In genomic region chr15:79595995-79596622, GRCh38 we compare ENCODE assay signal across 1 cellular context.
TF ChIP-seq lines count a peak whose summit lies in the region.

No MANE protein-coding gene starts in this region.

TF ChIP-seq in WTC11, 78 proteins besides CTCF, POLR2A, EP300 and RAD21 (continued from another document):
- TF ChIP-seq FOXP4 (CRISPR knock-in tag; IDR thresholded peaks at IDR 0.05) (no peak), USF2 (CRISPR knock-in tag; IDR thresholded peaks at IDR 0.05) (peak; percentile 90), ERG (CRISPR knock-in tag; IDR thresholded peaks at IDR 0.05) (no peak), NR3C1 (CRISPR knock-in tag; conservative IDR thresholded peaks at IDR 0.05; ENCODE audit: low read depth) (no peak), ZSCAN18 (CRISPR knock-in tag; IDR thresholded peaks at IDR 0.05) (peak; percentile 61; the same call in 1 of the 2 replicates), OVOL2 (CRISPR knock-in tag; IDR thresholded peaks at IDR 0.05; ENCODE audit: borderline replicate concordance) (no peak), IRF1 (CRISPR knock-in tag; IDR thresholded peaks at IDR 0.05) (no peak), ATF1 (CRISPR knock-in tag; IDR thresholded peaks at IDR 0.05) (no peak), ZNF138 (CRISPR knock-in tag; conservative IDR thresholded peaks at IDR 0.05) (no peak), ZBTB43 (CRISPR knock-in tag; IDR thresholded peaks at IDR 0.05) (no peak), GTF2I (CRISPR knock-in tag; conservative IDR thresholded peaks at IDR 0.05) (no peak), CREM (CRISPR knock-in tag; IDR thresholded peaks at IDR 0.05) (no peak), PREB (CRISPR knock-in tag; IDR thresholded peaks at IDR 0.05; ENCODE audit: borderline replicate concordance) (no peak), ZNF263 (CRISPR knock-in tag; IDR thresholded peaks at IDR 0.05; ENCODE audit: low read depth) (no peak), ESRRA (CRISPR knock-in tag; IDR thresholded peaks at IDR 0.05; ENCODE audit: borderline replicate concordance) (no peak), GABPB1 (CRISPR knock-in tag; IDR thresholded peaks at IDR 0.05) (no peak), ZNF425 (CRISPR knock-in tag; conservative IDR thresholded peaks at IDR 0.05) (no peak), ZNF416 (CRISPR knock-in tag; IDR thresholded peaks at IDR 0.05) (no peak), ARID4B (CRISPR knock-in tag; IDR thresholded peaks at IDR 0.05; ENCODE audit: borderline replicate concordance) (no peak), E2F4 (CRISPR knock-in tag; IDR thresholded peaks at IDR 0.05; ENCODE audit: borderline replicate concordance, low read depth) (no peak), PRDM15 (CRISPR knock-in tag; IDR thresholded peaks at IDR 0.05) (no peak), KAT7 (CRISPR knock-in tag; IDR thresholded peaks at IDR 0.05; ENCODE audit: borderline replicate concordance) (no peak)
